2 cellular contexts compared by ENCODE assay signal in the genomic region with DNA sequence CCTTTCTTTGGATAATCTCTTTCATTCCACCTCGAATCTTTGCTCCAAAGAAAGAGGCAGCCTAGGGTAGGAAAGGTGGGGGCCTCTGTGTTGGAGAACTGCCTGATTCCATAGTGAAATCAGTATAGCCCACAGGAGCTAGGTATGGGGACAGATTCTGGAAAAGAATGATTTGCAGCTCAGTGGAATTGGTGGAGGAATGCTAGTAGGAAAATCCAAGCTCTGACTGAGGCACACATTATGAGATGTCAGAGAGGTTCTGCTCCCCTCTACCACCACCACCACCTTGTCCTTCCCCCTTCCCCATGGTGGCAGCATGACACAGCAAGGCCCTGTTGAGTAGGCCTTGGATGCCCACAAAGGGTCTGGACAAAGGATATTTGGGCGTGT.
A peak's percentile ranks its signal among the peaks of the same experiment; 100 is the strongest.
TF ChIP-seq lines count a peak whose summit lies in the region.

No MANE protein-coding gene starts in this region.

TF ChIP-seq in A549, 52 proteins besides CTCF, POLR2A, EP300 and RAD21 (continued from another document):
- no peak for TF ChIP-seq ZSCAN20 (CRISPR knock-in tag; IDR thresholded peaks at IDR 0.05)
TF ChIP-seq in A549: peak in this region for 2.

TF ChIP-seq in SK-N-SH, 30 proteins besides CTCF, POLR2A, EP300 and RAD21 (continued from another document):
- TF ChIP-seq, protein P1, sequence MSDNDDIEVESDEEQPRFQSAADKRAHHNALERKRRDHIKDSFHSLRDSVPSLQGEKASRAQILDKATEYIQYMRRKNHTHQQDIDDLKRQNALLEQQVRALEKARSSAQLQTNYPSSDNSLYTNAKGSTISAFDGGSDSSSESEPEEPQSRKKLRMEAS (IDR thresholded peaks at IDR 0.05; ENCODE audit: low read depth), result peak; percentile 51; the same call in 1 of the 2 replicates
